ENCODE assay signal across 11 cellular contexts in genomic region chr6:13273202-13273930, GRCh38. TPM values are rescaled to one million over a fixed set of nuclear protein-coding genes. Genes with fewer than 3 reads are reported as not detected.
DNase-seq lines count a peak whose midpoint lies in the region; ATAC-seq and TF ChIP-seq lines count a peak whose summit lies in the region.
"Had no signal": no experiment of that assay in that cellular context is flagged by ENCODE, and none has a peak within 500 bp of the region (broad histone marks: within the 10 kb centered on the region; RNA-seq: fewer than 3 reads in every experiment).

No MANE protein-coding gene starts in this region.

- DNase-seq in COLO829 (ENCODE audit: low spot score) (peak; percentile 58), coronary artery (ENCODE audit: low spot score) (no peak), putamen (ENCODE audit: low spot score) (peak; percentile 56), SHP77 treated with DMSO at 0.1 percent for 48 hours (lab: John Stamatoyannopoulos, UW) (no peak)
- no peak for DNase-seq in stimulated activated CD4-positive, alpha-beta T cell treated with anti-CD3 and anti-CD28 coated beads, Interleukin-4, amount 100 ng/mL, for 24 hours
- DNase-seq: WERI-Rb-1 had no signal

- H3K27ac Mint-ChIP-seq in IgD-negative memory B cell = peak overlapping the region; percentile 88 to 96 (median 92)

- peak overlapping the region; percentile 32 for H3K4me3 ChIP-seq in coronary artery

- peaks cover 40 to 58% (median 53%) of the 10 kb centered on the region in 3 donors for H3K4me1 Mint-ChIP-seq in IgD-negative memory B cell

- peak overlapping the region in 1 of 2 donors; percentile 16 for H3K27ac ChIP-seq in coronary artery
- H3K27ac ChIP-seq: parathyroid adenoma, WERI-Rb-1 had no signal

- no peaks in the 10 kb centered on the region for H3K36me3 Mint-ChIP-seq in IgD-negative memory B cell

- H3K27me3 Mint-ChIP-seq in IgD-negative memory B cell = peaks cover 1% of the 10 kb centered on the region
- H3K27me3 Mint-ChIP-seq: type B pancreatic cell had no signal

- TF ChIP-seq CTCF in coronary artery (IDR thresholded peaks at IDR 0.05) = no peak

- no peaks in the 10 kb centered on the region for H3K9me3 Mint-ChIP-seq in IgD-negative memory B cell
- H3K9me3 Mint-ChIP-seq: type B pancreatic cell had no signal

- peak overlapping the region; percentile 84 to 97 (median 94) for H3K4me3 Mint-ChIP-seq in IgD-negative memory B cell
- H3K4me3 Mint-ChIP-seq: type B pancreatic cell had no signal

- ATAC-seq in HG02763 (IDR thresholded peaks at IDR 0.05; ENCODE audit: unreplicated experiment) (no peak), HG02840 (IDR thresholded peaks at IDR 0.05; ENCODE audit: low FRiP score, unreplicated experiment) (no peak)

RNA-seq across cellular contexts. Expression of gene TBC1D7, which starts 55.0 kb away (rescaled TPM):
- 15.7 TPM for polyA plus RNA-seq in IgD-negative memory B cell

Comparison
In these comparisons a context has a peak if more than half of its experiments do, and no peak if none do; other contexts are left out.
1. DNase-seq: peak in COLO829 (single experiment) and putamen (single experiment); none in coronary artery (single experiment), stimulated activated CD4-positive, alpha-beta T cell treated with anti-CD3 and anti-CD28 coated beads, Interleukin-4, amount 100 ng/mL, for 24 hours (single experiment) and SHP77 treated with DMSO at 0.1 percent for 48 hours (single experiment).